Comparison of ENCODE assay signal across 1 cellular context in the genomic region with DNA sequence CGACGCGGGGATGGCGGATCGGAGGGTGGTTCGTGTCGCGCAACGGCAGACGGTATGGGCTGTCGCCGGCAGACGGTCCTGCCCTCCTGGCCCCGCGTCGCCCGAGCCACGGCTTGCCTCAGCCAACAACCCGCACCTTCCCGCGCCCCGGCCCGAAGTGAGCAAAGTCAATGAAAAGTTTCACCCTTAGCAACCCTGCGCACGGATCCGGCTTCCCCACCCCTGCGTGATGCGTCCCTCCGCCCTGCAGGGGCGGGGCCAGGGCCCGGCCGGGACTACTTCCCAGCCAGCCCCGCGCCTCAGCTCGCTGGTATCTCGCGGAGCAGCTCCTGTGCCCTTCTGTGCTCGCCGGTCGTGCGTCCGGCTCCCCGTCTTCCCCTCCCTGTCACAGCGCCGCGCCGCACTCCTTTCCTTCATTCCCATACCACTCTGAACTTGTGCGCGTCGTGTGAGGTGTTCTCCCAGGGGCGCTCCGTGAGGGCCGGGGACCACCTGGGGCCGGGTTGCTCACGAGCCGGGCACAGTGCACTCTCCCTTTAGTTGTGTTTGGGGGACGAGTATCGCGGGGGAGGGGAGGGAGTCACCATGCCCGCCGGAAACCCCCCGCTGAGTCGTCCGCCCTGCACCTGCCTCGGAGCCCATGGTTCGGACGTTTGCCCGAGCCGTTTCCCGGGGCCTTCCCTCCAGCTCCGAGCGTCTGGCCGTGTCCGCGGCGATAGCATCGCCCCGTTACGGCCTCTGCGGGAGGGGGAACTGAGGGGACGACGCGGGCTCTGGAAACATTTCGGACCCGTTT.
A peak's percentile ranks its signal among the peaks of the same experiment; 100 is the strongest.
TF ChIP-seq lines count a peak whose summit lies in the region.

A gene with protein sequence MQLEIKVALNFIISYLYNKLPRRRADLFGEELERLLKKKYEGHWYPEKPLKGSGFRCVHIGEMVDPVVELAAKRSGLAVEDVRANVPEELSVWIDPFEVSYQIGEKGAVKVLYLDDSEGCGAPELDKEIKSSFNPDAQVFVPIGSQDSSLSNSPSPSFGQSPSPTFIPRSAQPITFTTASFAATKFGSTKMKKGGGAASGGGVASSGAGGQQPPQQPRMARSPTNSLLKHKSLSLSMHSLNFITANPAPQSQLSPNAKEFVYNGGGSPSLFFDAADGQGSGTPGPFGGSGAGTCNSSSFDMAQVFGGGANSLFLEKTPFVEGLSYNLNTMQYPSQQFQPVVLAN (minus strand): TSS at position 163 of the 796 bp plus-strand sequence. CDS start 9,456 bp downstream, outside the sequence.

TF ChIP-seq in K562, 482 proteins besides CTCF, POLR2A, EP300 and RAD21 (continued from another document and continues in another):
- TF ChIP-seq, protein P1, sequence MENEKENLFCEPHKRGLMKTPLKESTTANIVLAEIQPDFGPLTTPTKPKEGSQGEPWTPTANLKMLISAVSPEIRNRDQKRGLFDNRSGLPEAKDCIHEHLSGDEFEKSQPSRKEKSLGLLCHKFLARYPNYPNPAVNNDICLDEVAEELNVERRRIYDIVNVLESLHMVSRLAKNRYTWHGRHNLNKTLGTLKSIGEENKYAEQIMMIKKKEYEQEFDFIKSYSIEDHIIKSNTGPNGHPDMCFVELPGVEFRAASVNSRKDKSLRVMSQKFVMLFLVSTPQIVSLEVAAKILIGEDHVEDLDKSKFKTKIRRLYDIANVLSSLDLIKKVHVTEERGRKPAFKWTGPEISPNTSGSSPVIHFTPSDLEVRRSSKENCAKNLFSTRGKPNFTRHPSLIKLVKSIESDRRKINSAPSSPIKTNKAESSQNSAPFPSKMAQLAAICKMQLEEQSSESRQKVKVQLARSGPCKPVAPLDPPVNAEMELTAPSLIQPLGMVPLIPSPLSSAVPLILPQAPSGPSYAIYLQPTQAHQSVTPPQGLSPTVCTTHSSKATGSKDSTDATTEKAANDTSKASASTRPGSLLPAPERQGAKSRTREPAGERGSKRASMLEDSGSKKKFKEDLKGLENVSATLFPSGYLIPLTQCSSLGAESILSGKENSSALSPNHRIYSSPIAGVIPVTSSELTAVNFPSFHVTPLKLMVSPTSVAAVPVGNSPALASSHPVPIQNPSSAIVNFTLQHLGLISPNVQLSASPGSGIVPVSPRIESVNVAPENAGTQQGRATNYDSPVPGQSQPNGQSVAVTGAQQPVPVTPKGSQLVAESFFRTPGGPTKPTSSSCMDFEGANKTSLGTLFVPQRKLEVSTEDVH (IDR thresholded peaks at IDR 0.05; ENCODE audit: low read depth, partially characterized antibody), result no peak
- no peak for TF ChIP-seq BCL6 (CRISPR knock-in tag; IDR thresholded peaks at IDR 0.05)
- no peak for TF ChIP-seq CHD4 (IDR thresholded peaks at IDR 0.05; ENCODE audit: insufficient read depth, insufficient replicate concordance, low read depth, low read length, poor library complexity, severe bottlenecking)
- peak; percentile 28; the same call in 1 of the 2 replicates for TF ChIP-seq ZNF224 (CRISPR knock-in tag; IDR thresholded peaks at IDR 0.05)
- peak; percentile 72; the same call in 1 of the 2 replicates for TF ChIP-seq NBN (IDR thresholded peaks at IDR 0.05; ENCODE audit: low read depth)
- no peak for TF ChIP-seq ZFP30 (CRISPR knock-in tag; IDR thresholded peaks at IDR 0.05; ENCODE audit: borderline replicate concordance)
- no peak for TF ChIP-seq E4F1 (CRISPR knock-in tag; IDR thresholded peaks at IDR 0.05; ENCODE audit: borderline replicate concordance)
- peak; percentile 87 for TF ChIP-seq ZC3H4 (CRISPR knock-in tag; IDR thresholded peaks at IDR 0.05; ENCODE audit: borderline replicate concordance)
- TF ChIP-seq, protein P2, sequence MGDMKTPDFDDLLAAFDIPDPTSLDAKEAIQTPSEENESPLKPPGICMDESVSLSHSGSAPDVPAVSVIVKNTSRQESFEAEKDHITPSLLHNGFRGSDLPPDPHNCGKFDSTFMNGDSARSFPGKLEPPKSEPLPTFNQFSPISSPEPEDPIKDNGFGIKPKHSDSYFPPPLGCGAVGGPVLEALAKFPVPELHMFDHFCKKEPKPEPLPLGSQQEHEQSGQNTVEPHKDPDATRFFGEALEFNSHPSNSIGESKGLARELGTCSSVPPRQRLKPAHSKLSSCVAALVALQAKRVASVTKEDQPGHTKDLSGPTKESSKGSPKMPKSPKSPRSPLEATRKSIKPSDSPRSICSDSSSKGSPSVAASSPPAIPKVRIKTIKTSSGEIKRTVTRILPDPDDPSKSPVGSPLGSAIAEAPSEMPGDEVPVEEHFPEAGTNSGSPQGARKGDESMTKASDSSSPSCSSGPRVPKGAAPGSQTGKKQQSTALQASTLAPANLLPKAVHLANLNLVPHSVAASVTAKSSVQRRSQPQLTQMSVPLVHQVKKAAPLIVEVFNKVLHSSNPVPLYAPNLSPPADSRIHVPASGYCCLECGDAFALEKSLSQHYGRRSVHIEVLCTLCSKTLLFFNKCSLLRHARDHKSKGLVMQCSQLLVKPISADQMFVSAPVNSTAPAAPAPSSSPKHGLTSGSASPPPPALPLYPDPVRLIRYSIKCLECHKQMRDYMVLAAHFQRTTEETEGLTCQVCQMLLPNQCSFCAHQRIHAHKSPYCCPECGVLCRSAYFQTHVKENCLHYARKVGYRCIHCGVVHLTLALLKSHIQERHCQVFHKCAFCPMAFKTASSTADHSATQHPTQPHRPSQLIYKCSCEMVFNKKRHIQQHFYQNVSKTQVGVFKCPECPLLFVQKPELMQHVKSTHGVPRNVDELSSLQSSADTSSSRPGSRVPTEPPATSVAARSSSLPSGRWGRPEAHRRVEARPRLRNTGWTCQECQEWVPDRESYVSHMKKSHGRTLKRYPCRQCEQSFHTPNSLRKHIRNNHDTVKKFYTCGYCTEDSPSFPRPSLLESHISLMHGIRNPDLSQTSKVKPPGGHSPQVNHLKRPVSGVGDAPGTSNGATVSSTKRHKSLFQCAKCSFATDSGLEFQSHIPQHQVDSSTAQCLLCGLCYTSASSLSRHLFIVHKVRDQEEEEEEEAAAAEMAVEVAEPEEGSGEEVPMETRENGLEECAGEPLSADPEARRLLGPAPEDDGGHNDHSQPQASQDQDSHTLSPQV (IDR thresholded peaks at IDR 0.05), result no peak
- TF ChIP-seq SREBF1 (IDR thresholded peaks at IDR 0.05; ENCODE audit: borderline replicate concordance, low read depth, low read length), result no peak
- no peak for TF ChIP-seq ZNF507 (tag; conservative IDR thresholded peaks at IDR 0.05)
- peak; percentile 90 for TF ChIP-seq RNF2 (IDR thresholded peaks at IDR 0.05)
- TF ChIP-seq PBX2 (CRISPR knock-in tag; IDR thresholded peaks at IDR 0.05; ENCODE audit: low read depth), result no peak
- TF ChIP-seq PBX2 (tag; conservative IDR thresholded peaks at IDR 0.05; ENCODE audit: low read depth), result no peak
- TF ChIP-seq PTTG1 (tag; IDR thresholded peaks at IDR 0.05; ENCODE audit: low read depth), result no peak
- TF ChIP-seq ZNF175 (CRISPR knock-in tag; IDR thresholded peaks at IDR 0.05; ENCODE audit: low read depth), result no peak
- TF ChIP-seq ZBTB12 (CRISPR knock-in tag; IDR thresholded peaks at IDR 0.05), result no peak
- no peak for TF ChIP-seq MEF2D (tag; conservative IDR thresholded peaks at IDR 0.05; ENCODE audit: low read depth)
- no peak for TF ChIP-seq ZFP1 (CRISPR knock-in tag; IDR thresholded peaks at IDR 0.05)
